ENCODE assay signal across 19 cellular contexts in genomic region chr12:105212431-105212830, GRCh38. TPM values are rescaled to one million over a fixed set of nuclear protein-coding genes. Genes with fewer than 3 reads are reported as not detected.
DNase-seq lines count a peak whose midpoint lies in the region; ATAC-seq, FAIRE-seq and TF ChIP-seq lines count a peak whose summit lies in the region.
"Had no signal": no experiment of that assay in that cellular context is flagged by ENCODE, and none has a peak within 500 bp of the region (broad histone marks: within the 10 kb centered on the region; RNA-seq: fewer than 3 reads in every experiment).

No MANE protein-coding gene starts in this region.

- H3K4me3 ChIP-seq in AG04449 (ENCODE audit: low read depth, low read length) (no peak overlapping the region), astrocyte (ENCODE audit: insufficient read depth, low read depth, low read length) (no peak overlapping the region), kidney (ENCODE audit: low read length in 2 of 2) (no peak overlapping the region)
- H3K4me3 ChIP-seq: gastroesophageal sphincter, sigmoid colon, stomach had no signal

- H3K9me3 Mint-ChIP-seq in astrocyte (ENCODE audit: unreplicated experiment): peaks cover 2% of the 10 kb centered on the region
- H3K9me3 Mint-ChIP-seq: immature natural killer cell; mesothelial cell of epicardium; T-helper 2 cell treated with Interferon-gamma antibody and Interleukin-4, amounts not matched to agents 5 μg/mL and 100 μg/mL, for 36 hours had no signal

- H3K36me3 ChIP-seq in astrocyte (ENCODE audit: insufficient read depth, low read length) (peaks cover 31% of the 10 kb centered on the region), kidney (ENCODE audit: control insufficient read depth in 1 of 2, insufficient read depth in 2 of 2, low read length in 2 of 2) (peaks cover 15 to 37% of the 10 kb centered on the region in 2 donors)

- H3K79me2 ChIP-seq in astrocyte (ENCODE audit: insufficient read depth, low read length): no peaks in the 10 kb centered on the region

- POLR2A ChIA-PET in AG04449 (lab: Yijun Ruan, JAX): no interaction called here

- no peaks in the 10 kb centered on the region for H3K27me3 ChIP-seq in astrocyte (ENCODE audit: insufficient read depth, low read length)
- H3K27me3 ChIP-seq: gastroesophageal sphincter, sigmoid colon, stomach had no signal

- peak overlapping the region; percentile 36 for H3K27ac ChIP-seq in astrocyte (ENCODE audit: low read depth, low read length)
- no peak overlapping the region for H3K27ac ChIP-seq in kidney (ENCODE audit: low read depth in 2 of 2, low read length in 2 of 2)
- H3K27ac ChIP-seq: gastroesophageal sphincter, sigmoid colon, stomach had no signal

- H2AFZ ChIP-seq in astrocyte (ENCODE audit: low read depth, low read length): no peak overlapping the region

- H3K4me1 ChIP-seq in astrocyte (ENCODE audit: insufficient read depth, low read length) (peaks cover 20% of the 10 kb centered on the region), kidney (ENCODE audit: control insufficient read depth in 1 of 2, insufficient read depth in 1 of 2, low read depth in 1 of 2, low read length in 2 of 2) (peaks cover 5 to 8% of the 10 kb centered on the region in 2 donors)
- H3K4me1 ChIP-seq: gastroesophageal sphincter, sigmoid colon had no signal

- H3K27me3 Mint-ChIP-seq in astrocyte (ENCODE audit: low read depth, unreplicated experiment): no peaks in the 10 kb centered on the region
- H3K27me3 Mint-ChIP-seq: B cell had no signal

- ATAC-seq in HG03432 (IDR thresholded peaks at IDR 0.05; ENCODE audit: unreplicated experiment): no peak

- H3K9me3 ChIP-seq in astrocyte (ENCODE audit: insufficient read depth, low read depth, low read length): no peaks in the 10 kb centered on the region
- no peaks in the 10 kb centered on the region for H3K9me3 ChIP-seq in kidney (ENCODE audit: control insufficient read depth in 1 of 2, low read length in 2 of 2)
- H3K9me3 ChIP-seq: gastroesophageal sphincter, sigmoid colon, stomach had no signal

- no peak for TF ChIP-seq POLR2A in H54 (IDR thresholded peaks at IDR 0.05; ENCODE audit: low read depth, low read length)

- H4K20me1 ChIP-seq in astrocyte (ENCODE audit: insufficient read depth, low read length): no peaks in the 10 kb centered on the region

- CTCF ChIA-PET in AG04449 (lab: Yijun Ruan, JAX): interaction anchor here (1.3 kb wide), 2 partner anchors 15 to 31 kb away, joined by 3 read pairs; no protein-coding TSS in a partner anchor

- DNase-seq in AG04449 (ENCODE audit: low read depth, low spot score) (peak; percentile 72), H54 (ENCODE audit: insufficient read length, low spot score) (no peak), astrocyte (ENCODE audit: low read depth) (peak; percentile 84), iris pigment epithelial cell (ENCODE audit: low read depth) (peak; percentile 37), kidney (no peak), cerebellum (ENCODE audit: low spot score) (no peak), C1 segment of cervical spinal cord (lab: John Stamatoyannopoulos, UW) (no peak)
- DNase-seq: DMS153, immature natural killer cell, NCI-H2107, Right ventricle myocardium superior, sigmoid colon, stomach had no signal

- H3K36me3 Mint-ChIP-seq in astrocyte (ENCODE audit: low read depth, unreplicated experiment): peaks cover 29% of the 10 kb centered on the region

- peak overlapping the region; percentile 4 for H3K4me2 ChIP-seq in astrocyte (ENCODE audit: low read length)

- peaks cover 28% of the 10 kb centered on the region for H3K4me1 Mint-ChIP-seq in astrocyte (ENCODE audit: low read depth, unreplicated experiment)
- H3K4me1 Mint-ChIP-seq: B cell, mesothelial cell of epicardium had no signal

- FAIRE-seq in H54 (lab: Jason Lieb, UNC): peak; percentile 68
- peak; percentile 78 for FAIRE-seq in astrocyte (lab: Jason Lieb, UNC)
- FAIRE-seq in kidney (lab: Jason Lieb, UNC): no peak
- FAIRE-seq: HTR-8/SVneo had no signal

- H3K9ac ChIP-seq in astrocyte (ENCODE audit: low read length) (no peak overlapping the region), kidney (ENCODE audit: low read length in 2 of 2) (no peak overlapping the region)

- H3K27ac Mint-ChIP-seq in astrocyte (ENCODE audit: unreplicated experiment): peak overlapping the region; percentile 67
- H3K27ac Mint-ChIP-seq: B cell; immature natural killer cell; mesothelial cell of epicardium; T-helper 2 cell treated with Interferon-gamma antibody and Interleukin-4, amounts not matched to agents 5 μg/mL and 100 μg/mL, for 36 hours had no signal

- intact Hi-C loops in kidney (cut with DNase I): no loop called here

- no peak overlapping the region for H3K4me3 Mint-ChIP-seq in astrocyte (ENCODE audit: unreplicated experiment)
- H3K4me3 Mint-ChIP-seq: B cell; immature natural killer cell; mesothelial cell of epicardium; T-helper 2 cell treated with Interferon-gamma antibody and Interleukin-4, amounts not matched to agents 5 μg/mL and 100 μg/mL, for 36 hours had no signal

- TF ChIP-seq CTCF in AG04449 (IDR thresholded peaks at IDR 0.05; ENCODE audit: insufficient read depth, low read length, missing control alignments) (no peak), astrocyte (IDR thresholded peaks at IDR 0.05; ENCODE audit: insufficient read depth, low read depth, low read length) (no peak), kidney (IDR thresholded peaks at IDR 0.05; ENCODE audit: borderline replicate concordance, extremely low read depth, insufficient read depth) (no peak)

RNA-seq across cellular contexts. Expression of gene APPL2, which starts 23.5 kb away (rescaled TPM):
- total RNA-seq in astrocyte (16.6 and 17.7 TPM in 2 replicates), kidney (42.5 TPM), cerebellum (67.3 TPM)
- 17.9 TPM for polyA plus RNA-seq in kidney (ENCODE audit: insufficient read depth, low read depth, low replicate concordance)

Comparison
In these comparisons a context has a peak if more than half of its experiments do, and no peak if none do; other contexts are left out.
1. DNase-seq: peak in AG04449 (single experiment), astrocyte (single experiment) and iris pigment epithelial cell (single experiment); none in H54 (single experiment), kidney (single experiment), cerebellum (single experiment) and C1 segment of cervical spinal cord (0 of 14).